Comparison of ENCODE assay signal across 8 cellular contexts in the genomic region with DNA sequence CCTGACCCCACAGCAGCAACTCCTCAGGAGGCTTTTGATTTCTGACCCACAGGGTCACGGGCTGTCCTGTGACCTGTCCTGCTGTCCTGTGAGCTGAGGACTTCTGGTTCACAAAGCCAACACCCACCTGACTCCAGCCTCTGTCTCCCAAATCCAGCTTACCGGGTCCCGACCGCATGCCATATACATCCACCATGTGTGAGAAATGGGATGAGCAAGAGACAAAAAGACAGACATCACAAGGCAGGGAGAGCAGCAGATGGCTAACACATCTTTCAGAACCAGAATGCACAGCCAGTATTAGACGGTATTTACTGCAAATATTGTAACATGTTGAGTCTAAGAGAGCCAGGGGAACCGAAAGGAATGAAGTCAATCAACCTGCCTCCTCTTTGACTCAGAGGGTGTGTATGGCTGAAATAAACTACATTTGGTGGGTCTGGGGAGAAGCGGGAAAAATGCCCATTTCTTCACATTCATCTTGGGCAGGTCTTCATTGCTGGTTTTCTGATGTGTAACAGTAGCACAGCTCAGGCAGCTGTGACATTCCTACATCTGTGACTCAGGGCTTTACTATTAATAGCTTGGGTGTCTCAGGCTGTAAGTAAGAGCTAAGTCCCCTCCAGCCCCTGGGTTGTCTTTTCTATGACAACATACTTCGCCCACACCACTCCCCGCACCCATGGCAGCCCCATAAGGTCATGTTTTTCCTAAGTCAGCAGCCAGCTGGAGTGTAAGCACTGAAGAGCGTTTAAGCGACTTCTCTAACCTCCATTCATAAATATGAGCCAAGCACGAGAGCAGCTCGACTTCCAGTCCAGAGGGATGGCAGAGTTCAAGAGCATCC. TPM values are rescaled to one million over a fixed set of nuclear protein-coding genes. Genes with fewer than 3 reads are reported as not detected.
A peak's percentile ranks its signal among the peaks of the same experiment; 100 is the strongest.
DNase-seq lines count a peak whose midpoint lies in the region; ATAC-seq, FAIRE-seq and TF ChIP-seq lines count a peak whose summit lies in the region.

No MANE protein-coding gene starts in this region.

- BruUV-seq in endothelial cell of umbilical vein (replicated peaks; lab: Mats Ljungman, UMichigan), result no TSS peak

- H3K27me3 ChIP-seq in endothelial cell of umbilical vein (ENCODE audit: control insufficient read depth in 2 of 2, insufficient read depth in 2 of 2, low read length in 2 of 2), result no peaks in the 10 kb centered on the region

- POLR2A ChIA-PET in endothelial cell of umbilical vein (lab: Charles Lee), result interaction anchor here (0.6 to 1.2 kb wide), 2 partner anchors 29 to 52 kb away, joined by 3 to 4 read pairs; no protein-coding TSS in a partner anchor

- no peaks in the 10 kb centered on the region for H3K79me2 ChIP-seq in endothelial cell of umbilical vein (ENCODE audit: control insufficient read depth, insufficient read depth, low read length)

- H3K27ac ChIP-seq in endothelial cell of umbilical vein (ENCODE audit: insufficient read depth, low read depth, low read length), result peak overlapping the region; percentile 29

- peak overlapping the region; percentile 33 for H3K4me2 ChIP-seq in endothelial cell of umbilical vein (ENCODE audit: insufficient read depth, low read length)

- DNase-seq in NCI-H446 treated with DMSO at 0.1 percent for 48 hours (lab: John Stamatoyannopoulos, UW) (peak; percentile 42), endothelial cell of umbilical vein (ENCODE audit: low read depth, low spot score) (peak; percentile 85), myocyte (ENCODE audit: low read depth) (peak; percentile 95), NCI-H748 treated with DMSO at 0.1 percent for 48 hours (lab: John Stamatoyannopoulos, UW) (no peak)
- DNase-seq in effector CD4-positive, alpha-beta T cell, result no peak

- ATAC-seq in GM19351 (IDR thresholded peaks at IDR 0.05; ENCODE audit: unreplicated experiment) (peak; percentile 39), HG03280 (IDR thresholded peaks at IDR 0.05; ENCODE audit: unreplicated experiment) (no peak), HG03095 (IDR thresholded peaks at IDR 0.05; ENCODE audit: unreplicated experiment) (no peak)

- dilution Hi-C loops in endothelial cell of umbilical vein (cut with MboI; ENCODE audit: extremely low pct_ligation_motif_present, low sequenced_read_pairs), result no loop called here

- no peaks in the 10 kb centered on the region for H3K36me3 ChIP-seq in endothelial cell of umbilical vein (ENCODE audit: control insufficient read depth in 2 of 2, extremely low read depth in 1 of 2, insufficient read depth in 2 of 2, low read length in 2 of 2)

- TF ChIP-seq CTCF in endothelial cell of umbilical vein (IDR thresholded peaks at IDR 0.05; ENCODE audit: extremely low read depth in 1 of 2, insufficient read depth in 1 of 2, low read depth in 1 of 2, low read length in 2 of 2), result no peak

- peaks cover 39% of the 10 kb centered on the region for H3K4me1 ChIP-seq in endothelial cell of umbilical vein (ENCODE audit: control insufficient read depth, extremely low read depth, insufficient read depth, low read length)

- H3K9me3 ChIP-seq in endothelial cell of umbilical vein (replicated peaks; ENCODE audit: control insufficient read depth, insufficient read depth, low read length), result no peaks in the 10 kb centered on the region

- intact Hi-C loops in endothelial cell of umbilical vein (cut with micrococcal nuclease), result loop anchor here (1.0 to 5.0 kb wide), 4 partner anchors 9 to 149 kb away; no protein-coding TSS in a partner anchor

- CTCF ChIA-PET in endothelial cell of umbilical vein (lab: Charles Lee), result interaction anchor here (0.8 to 2.5 kb wide), 10 partner anchors 9 to 189 kb away, joined by 3 to 11 read pairs (median 4); a partner anchor contains a TSS

- H4K20me1 ChIP-seq in endothelial cell of umbilical vein (replicated peaks; ENCODE audit: control insufficient read depth, extremely low read depth, insufficient read depth, low read length), result no peaks in the 10 kb centered on the region

- H3K9ac ChIP-seq in endothelial cell of umbilical vein (replicated peaks; ENCODE audit: extremely low read depth, insufficient read depth, low read length), result peak overlapping the region; percentile 37

- H3K4me3 ChIP-seq in endothelial cell of umbilical vein (replicated peaks in 1 of 3; ENCODE audit: insufficient read depth in 1 of 3, low read depth in 1 of 3, low read length in 3 of 3), result no peak overlapping the region

- no peak for TF ChIP-seq POLR2A in endothelial cell of umbilical vein (IDR thresholded peaks at IDR 0.05; ENCODE audit: low read depth, low read length)

- FAIRE-seq in endothelial cell of umbilical vein (lab: Jason Lieb, UNC), result peak; percentile 80

- H2AFZ ChIP-seq in endothelial cell of umbilical vein (ENCODE audit: low read depth, low read length), result peak overlapping the region; percentile 30

- no peaks in the 10 kb centered on the region for H3K9me1 ChIP-seq in endothelial cell of umbilical vein (replicated peaks; ENCODE audit: control insufficient read depth, extremely low read depth, insufficient read depth, low read length)

TF ChIP-seq in endothelial cell of umbilical vein, 7 proteins besides CTCF, POLR2A, EP300 and RAD21:
- TF ChIP-seq EZH2 (IDR thresholded peaks at IDR 0.05; ENCODE audit: borderline replicate concordance, low read depth, low read length, severe bottlenecking) (no peak), JUN (IDR thresholded peaks at IDR 0.05; ENCODE audit: borderline replicate concordance, insufficient read depth, insufficient read length, low read depth) (peak; percentile 47), GATA2 (IDR thresholded peaks at IDR 0.05; ENCODE audit: insufficient read depth, insufficient read length, low read depth, low read length) (no peak), FOS (IDR thresholded peaks at IDR 0.05; ENCODE audit: borderline replicate concordance, insufficient read depth, low read length) (peak; percentile 23), MYC (IDR thresholded peaks at IDR 0.05; ENCODE audit: low read depth, low read length) (no peak)
- TF ChIP-seq, protein P1, sequence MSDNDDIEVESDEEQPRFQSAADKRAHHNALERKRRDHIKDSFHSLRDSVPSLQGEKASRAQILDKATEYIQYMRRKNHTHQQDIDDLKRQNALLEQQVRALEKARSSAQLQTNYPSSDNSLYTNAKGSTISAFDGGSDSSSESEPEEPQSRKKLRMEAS (IDR thresholded peaks at IDR 0.05; ENCODE audit: insufficient read depth, insufficient read length), result no peak
TF ChIP-seq in endothelial cell of umbilical vein: peak in this region for 2.

RNA-seq across cellular contexts. Expression of a gene that starts 25.0 kb away (rescaled TPM):
- total RNA-seq in endothelial cell of umbilical vein (111 and 128 TPM in 2 replicates), myocyte (19.0 and 21.2 TPM in 2 replicates)
- polyA plus RNA-seq in endothelial cell of umbilical vein, result 202 and 235 TPM in 2 replicates
- 70.1 and 75.0 TPM in 2 replicates for polyA plus RNA-seq in endothelial cell of umbilical vein (2011; cell fraction: cytosol; rRNA removed)
- 155 and 160 TPM in 2 replicates for polyA plus RNA-seq in endothelial cell of umbilical vein (2011; cell fraction: nucleus; rRNA removed)
- 56.4 and 63.6 TPM in 2 replicates for polyA plus RNA-seq in endothelial cell of umbilical vein (2012)
- polyA minus RNA-seq in endothelial cell of umbilical vein, result 467 and 488 TPM in 2 replicates
- polyA minus RNA-seq in endothelial cell of umbilical vein (2011; cell fraction: cytosol; rRNA and poly(A)+ RNA removed), result 79.5 TPM
- 282 and 347 TPM in 2 replicates for polyA minus RNA-seq in endothelial cell of umbilical vein (2011; cell fraction: nucleus; rRNA and poly(A)+ RNA removed)
- polyA plus RNA-seq in myocyte (2012), result 18.2 TPM

Comparison
In these comparisons a context has a peak if more than half of its experiments do, and no peak if none do; other contexts are left out.
1. DNase-seq: peak in NCI-H446 treated with DMSO at 0.1 percent for 48 hours (single experiment), endothelial cell of umbilical vein (single experiment) and myocyte (single experiment); none in NCI-H748 treated with DMSO at 0.1 percent for 48 hours (single experiment) and effector CD4-positive, alpha-beta T cell (single experiment).